ENCODE assay signal across 2 cellular contexts in genomic region chr16:5134739-5135452, GRCh38.
TF ChIP-seq lines count a peak whose summit lies in the region.

No MANE protein-coding gene starts in this region.

TF ChIP-seq in GM23338, 12 proteins besides CTCF, POLR2A, EP300 and RAD21 (continued from another document):
- TF ChIP-seq POLR2AphosphoS5 (IDR thresholded peaks at IDR 0.05; ENCODE audit: low read depth) = peak; percentile 30; the same call in 1 of the 2 replicates
- TF ChIP-seq, protein P1, sequence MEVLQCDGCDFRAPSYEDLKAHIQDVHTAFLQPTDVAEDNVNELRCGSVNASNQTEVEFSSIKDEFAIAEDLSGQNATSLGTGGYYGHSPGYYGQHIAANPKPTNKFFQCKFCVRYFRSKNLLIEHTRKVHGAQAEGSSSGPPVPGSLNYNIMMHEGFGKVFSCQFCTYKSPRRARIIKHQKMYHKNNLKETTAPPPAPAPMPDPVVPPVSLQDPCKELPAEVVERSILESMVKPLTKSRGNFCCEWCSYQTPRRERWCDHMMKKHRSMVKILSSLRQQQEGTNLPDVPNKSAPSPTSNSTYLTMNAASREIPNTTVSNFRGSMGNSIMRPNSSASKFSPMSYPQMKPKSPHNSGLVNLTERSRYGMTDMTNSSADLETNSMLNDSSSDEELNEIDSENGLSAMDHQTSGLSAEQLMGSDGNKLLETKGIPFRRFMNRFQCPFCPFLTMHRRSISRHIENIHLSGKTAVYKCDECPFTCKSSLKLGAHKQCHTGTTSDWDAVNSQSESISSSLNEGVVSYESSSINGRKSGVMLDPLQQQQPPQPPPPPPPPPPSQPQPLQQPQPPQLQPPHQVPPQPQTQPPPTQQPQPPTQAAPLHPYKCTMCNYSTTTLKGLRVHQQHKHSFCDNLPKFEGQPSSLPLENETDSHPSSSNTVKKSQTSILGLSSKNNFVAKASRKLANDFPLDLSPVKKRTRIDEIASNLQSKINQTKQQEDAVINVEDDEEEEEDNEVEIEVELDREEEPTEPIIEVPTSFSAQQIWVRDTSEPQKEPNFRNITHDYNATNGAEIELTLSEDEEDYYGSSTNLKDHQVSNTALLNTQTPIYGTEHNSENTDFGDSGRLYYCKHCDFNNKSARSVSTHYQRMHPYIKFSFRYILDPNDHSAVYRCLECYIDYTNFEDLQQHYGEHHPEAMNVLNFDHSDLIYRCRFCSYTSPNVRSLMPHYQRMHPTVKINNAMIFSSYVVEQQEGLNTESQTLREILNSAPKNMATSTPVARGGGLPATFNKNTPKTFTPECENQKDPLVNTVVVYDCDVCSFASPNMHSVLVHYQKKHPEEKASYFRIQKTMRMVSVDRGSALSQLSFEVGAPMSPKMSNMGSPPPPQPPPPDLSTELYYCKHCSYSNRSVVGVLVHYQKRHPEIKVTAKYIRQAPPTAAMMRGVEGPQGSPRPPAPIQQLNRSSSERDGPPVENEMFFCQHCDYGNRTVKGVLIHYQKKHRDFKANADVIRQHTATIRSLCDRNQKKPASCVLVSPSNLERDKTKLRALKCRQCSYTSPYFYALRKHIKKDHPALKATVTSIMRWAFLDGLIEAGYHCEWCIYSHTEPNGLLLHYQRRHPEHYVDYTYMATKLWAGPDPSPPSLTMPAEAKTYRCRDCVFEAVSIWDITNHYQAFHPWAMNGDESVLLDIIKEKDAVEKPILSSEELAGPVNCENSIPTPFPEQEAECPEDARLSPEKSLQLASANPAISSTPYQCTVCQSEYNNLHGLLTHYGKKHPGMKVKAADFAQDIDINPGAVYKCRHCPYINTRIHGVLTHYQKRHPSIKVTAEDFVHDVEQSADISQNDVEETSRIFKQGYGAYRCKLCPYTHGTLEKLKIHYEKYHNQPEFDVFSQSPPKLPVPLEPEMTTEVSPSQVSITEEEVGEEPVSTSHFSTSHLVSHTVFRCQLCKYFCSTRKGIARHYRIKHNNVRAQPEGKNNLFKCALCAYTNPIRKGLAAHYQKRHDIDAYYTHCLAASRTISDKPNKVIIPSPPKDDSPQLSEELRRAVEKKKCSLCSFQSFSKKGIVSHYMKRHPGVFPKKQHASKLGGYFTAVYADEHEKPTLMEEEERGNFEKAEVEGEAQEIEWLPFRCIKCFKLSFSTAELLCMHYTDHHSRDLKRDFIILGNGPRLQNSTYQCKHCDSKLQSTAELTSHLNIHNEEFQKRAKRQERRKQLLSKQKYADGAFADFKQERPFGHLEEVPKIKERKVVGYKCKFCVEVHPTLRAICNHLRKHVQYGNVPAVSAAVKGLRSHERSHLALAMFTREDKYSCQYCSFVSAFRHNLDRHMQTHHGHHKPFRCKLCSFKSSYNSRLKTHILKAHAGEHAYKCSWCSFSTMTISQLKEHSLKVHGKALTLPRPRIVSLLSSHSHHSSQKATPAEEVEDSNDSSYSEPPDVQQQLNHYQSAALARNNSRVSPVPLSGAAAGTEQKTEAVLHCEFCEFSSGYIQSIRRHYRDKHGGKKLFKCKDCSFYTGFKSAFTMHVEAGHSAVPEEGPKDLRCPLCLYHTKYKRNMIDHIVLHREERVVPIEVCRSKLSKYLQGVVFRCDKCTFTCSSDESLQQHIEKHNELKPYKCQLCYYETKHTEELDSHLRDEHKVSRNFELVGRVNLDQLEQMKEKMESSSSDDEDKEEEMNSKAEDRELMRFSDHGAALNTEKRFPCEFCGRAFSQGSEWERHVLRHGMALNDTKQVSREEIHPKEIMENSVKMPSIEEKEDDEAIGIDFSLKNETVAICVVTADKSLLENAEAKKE (CRISPR knock-in tag; IDR thresholded peaks at IDR 0.05) = peak; percentile 45; the same call in 1 of the 2 replicates
TF ChIP-seq in GM23338: peak in this region for 3; not testable (repeated sequence) for 9.

TF ChIP-seq in WTC11, 78 proteins besides CTCF, POLR2A, EP300 and RAD21 (continued from another document):
- TF ChIP-seq ATF3 (CRISPR knock-in tag; conservative IDR thresholded peaks at IDR 0.05) (peak; percentile 75), ZNF281 (CRISPR knock-in tag; IDR thresholded peaks at IDR 0.05) (0 out of 2 replicates have a peak, but pooled peaks have one; percentile 30), ETV6 (CRISPR knock-in tag; IDR thresholded peaks at IDR 0.05) (peak; percentile 47; the same call in 1 of the 2 replicates), TEAD4 (CRISPR knock-in tag; IDR thresholded peaks at IDR 0.05) (0 out of 2 replicates have a peak, but pooled peaks have one; percentile 22), TP53 (CRISPR knock-in tag; IDR thresholded peaks at IDR 0.05) (0 out of 2 replicates have a peak, but pooled peaks have one; percentile 44), MAX (CRISPR knock-in tag; IDR thresholded peaks at IDR 0.05) (peak; percentile 51), TEAD1 (CRISPR knock-in tag; IDR thresholded peaks at IDR 0.05) (peak; percentile 43; the same call in 1 of the 2 replicates)
